Comparison of ENCODE assay signal across 14 cellular contexts in the genomic region with DNA sequence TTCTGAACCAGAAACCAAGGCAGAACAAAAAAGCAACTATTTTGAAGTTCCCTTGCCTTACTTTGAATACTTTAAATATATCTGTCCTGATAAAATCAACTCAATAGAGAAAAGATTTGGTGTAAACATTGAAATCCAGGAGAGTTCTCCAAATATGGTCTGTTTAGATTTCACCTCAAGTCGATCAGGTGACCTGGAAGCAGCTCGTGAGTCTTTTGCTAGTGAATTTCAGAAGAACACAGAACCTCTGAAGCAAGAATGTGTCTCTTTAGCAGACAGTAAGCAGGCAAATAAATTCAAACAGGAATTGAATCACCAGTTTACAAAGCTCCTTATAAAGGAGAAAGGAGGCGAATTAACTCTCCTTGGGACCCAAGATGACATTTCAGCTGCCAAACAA. TPM values are rescaled to one million over a fixed set of nuclear protein-coding genes. Genes with fewer than 3 reads are reported as not detected.
DNase-seq lines count a peak whose midpoint lies in the region; ATAC-seq and TF ChIP-seq lines count a peak whose summit lies in the region.
"Had no signal": no experiment of that assay in that cellular context is flagged by ENCODE, and none has a peak within 500 bp of the region (broad histone marks: within the 10 kb centered on the region; RNA-seq: fewer than 3 reads in every experiment).

No MANE protein-coding gene starts in this region.

- intact Hi-C loops in activated naive CD4-positive, alpha-beta T cell treated with anti-CD3 and anti-CD28 coated beads for 36 hours (cut with micrococcal nuclease): loop anchor here (1.0 to 10.0 kb wide), 3 partner anchors 8 to 636 kb away; a partner anchor contains a TSS

- TF ChIP-seq CTCF in mesothelial cell of epicardium (IDR thresholded peaks at IDR 0.05; ENCODE audit: unreplicated experiment): no peak
- TF ChIP-seq CTCF in type B pancreatic cell (conservative IDR thresholded peaks at IDR 0.05): no peak

- H3K27me3 ChIP-seq in thymus (ENCODE audit: control insufficient read depth, insufficient read depth): no peaks in the 10 kb centered on the region

- H3K9me3 ChIP-seq in thymus (ENCODE audit: control insufficient read depth): no peaks in the 10 kb centered on the region

- peak overlapping the region; percentile 18 for H3K27ac Mint-ChIP-seq in activated naive CD4-positive, alpha-beta T cell treated with anti-CD3 and anti-CD28 coated beads for 36 hours
- H3K27ac Mint-ChIP-seq in activated T-helper 17 cell treated with anti-CD3 and anti-CD28 coated beads, Interleukin-2, amount 50 U/mL, for 72 hours: peak overlapping the region; percentile 80
- peak overlapping the region; percentile 64 for H3K27ac Mint-ChIP-seq in mesothelial cell of epicardium
- H3K27ac Mint-ChIP-seq in type B pancreatic cell: no peak overlapping the region

- no peak for ATAC-seq in activated T-helper 17 cell treated with anti-CD3 and anti-CD28 coated beads, Interleukin-2, amount 50 U/mL, for 72 hours (replicated peaks)

- WGBS in thymus: 83% methylated on average over 3 of the region's 3 CpGs

- no peaks in the 10 kb centered on the region for H3K27me3 Mint-ChIP-seq in activated naive CD4-positive, alpha-beta T cell treated with anti-CD3 and anti-CD28 coated beads for 36 hours (ENCODE audit: low read depth)
- H3K27me3 Mint-ChIP-seq in activated T-helper 17 cell treated with anti-CD3 and anti-CD28 coated beads, Interleukin-2, amount 50 U/mL, for 72 hours: no peaks in the 10 kb centered on the region
- no peaks in the 10 kb centered on the region for H3K27me3 Mint-ChIP-seq in mesothelial cell of epicardium (ENCODE audit: low read depth)
- peaks cover under 1% of the 10 kb centered on the region for H3K27me3 Mint-ChIP-seq in type B pancreatic cell

- no peak overlapping the region for H3K4me3 Mint-ChIP-seq in activated naive CD4-positive, alpha-beta T cell treated with anti-CD3 and anti-CD28 coated beads for 36 hours
- H3K4me3 Mint-ChIP-seq in activated T-helper 17 cell treated with anti-CD3 and anti-CD28 coated beads, Interleukin-2, amount 50 U/mL, for 72 hours: peak overlapping the region; percentile 55
- H3K4me3 Mint-ChIP-seq in mesothelial cell of epicardium (no peak overlapping the region), type B pancreatic cell (no peak overlapping the region)

- CTCF ChIA-PET in activated naive CD4-positive, alpha-beta T cell treated with anti-CD3 and anti-CD28 coated beads for 36 hours (lab: Charles Lee): interaction anchor here (0.9 to 1.3 kb wide), 3 partner anchors 9 to 110 kb away, joined by 3 to 6 read pairs (median 3); no protein-coding TSS in a partner anchor

- peaks cover 18% of the 10 kb centered on the region for H3K36me3 ChIP-seq in thymus (ENCODE audit: control insufficient read depth, insufficient read depth)

- no peak for DNase-seq in activated naive CD4-positive, alpha-beta T cell treated with anti-CD3 and anti-CD28 coated beads for 36 hours
- DNase-seq in activated naive CD4-positive, alpha-beta T cell treated with anti-CD3 and anti-CD28 coated beads, Interleukin-2, amount 50 U/mL, for 16 hours: no peak
- DNase-seq in mesothelial cell of epicardium (ENCODE audit: low spot score in 2 of 2, unreplicated experiment in 2 of 2): no peak
- DNase-seq in COLO668 (lab: John Stamatoyannopoulos, UW; ENCODE audit: unreplicated experiment): no peak
- no peak for DNase-seq in type B pancreatic cell (ENCODE audit: extremely low spot score, unreplicated experiment)
- DNase-seq in HUDEP-2 (lab: John Stamatoyannopoulos, UW; ENCODE audit: unreplicated experiment in 76 of 76): no peak
- DNase-seq: DMS 273 treated with DMSO at 0.1 percent for 48 hours, hippocampal formation, NCI-H1105 treated with DMSO at 0.1 percent for 48 hours, SHP77 treated with DMSO at 0.1 percent for 48 hours, trophoblast cell had no signal

- peak overlapping the region; percentile 36 for H3K27ac ChIP-seq in thymus (ENCODE audit: low read depth)

- H3K4me1 Mint-ChIP-seq in activated naive CD4-positive, alpha-beta T cell treated with anti-CD3 and anti-CD28 coated beads for 36 hours (ENCODE audit: low read depth): peaks cover 69% of the 10 kb centered on the region
- peaks cover 43% of the 10 kb centered on the region for H3K4me1 Mint-ChIP-seq in activated T-helper 17 cell treated with anti-CD3 and anti-CD28 coated beads, Interleukin-2, amount 50 U/mL, for 72 hours
- H3K4me1 Mint-ChIP-seq in mesothelial cell of epicardium (peaks cover 13% of the 10 kb centered on the region), type B pancreatic cell (ENCODE audit: unreplicated experiment) (peaks cover 11% of the 10 kb centered on the region)

- H3K4me1 ChIP-seq in thymus (ENCODE audit: control insufficient read depth, insufficient read depth, low read length): no peaks in the 10 kb centered on the region

- no peaks in the 10 kb centered on the region for H3K9me3 Mint-ChIP-seq in activated naive CD4-positive, alpha-beta T cell treated with anti-CD3 and anti-CD28 coated beads for 36 hours
- H3K9me3 Mint-ChIP-seq in activated T-helper 17 cell treated with anti-CD3 and anti-CD28 coated beads, Interleukin-2, amount 50 U/mL, for 72 hours: no peaks in the 10 kb centered on the region
- H3K9me3 Mint-ChIP-seq in mesothelial cell of epicardium: no peaks in the 10 kb centered on the region
- H3K9me3 Mint-ChIP-seq in type B pancreatic cell: no peaks in the 10 kb centered on the region

- H3K36me3 Mint-ChIP-seq in activated naive CD4-positive, alpha-beta T cell treated with anti-CD3 and anti-CD28 coated beads for 36 hours (ENCODE audit: low read depth): peaks cover 51% of the 10 kb centered on the region
- peaks cover 81% of the 10 kb centered on the region for H3K36me3 Mint-ChIP-seq in activated T-helper 17 cell treated with anti-CD3 and anti-CD28 coated beads, Interleukin-2, amount 50 U/mL, for 72 hours (ENCODE audit: low read depth)
- H3K36me3 Mint-ChIP-seq in mesothelial cell of epicardium (peaks cover 43% of the 10 kb centered on the region), type B pancreatic cell (peaks cover 19% of the 10 kb centered on the region)

- no peak overlapping the region for H3K4me3 ChIP-seq in thymus (ENCODE audit: low read length)

RNA-seq across cellular contexts. Expression of a gene that starts 4.6 kb away (rescaled TPM):
- total RNA-seq in activated naive CD4-positive, alpha-beta T cell treated with anti-CD3 and anti-CD28 coated beads for 36 hours: 10 to 100 TPM; 22.3 to 24.5 TPM
- total RNA-seq in activated T-helper 17 cell treated with anti-CD3 and anti-CD28 coated beads, Interleukin-2, amount 50 U/mL, for 72 hours: 10 to 100 TPM; 26.0 to 44.0 TPM
- 28.1 to 32.5 TPM (median 30.3 TPM) in 3 replicates for total RNA-seq in mesothelial cell of epicardium
- 23.0 TPM for polyA plus RNA-seq in thymus
- total RNA-seq in type B pancreatic cell (ENCODE audit: low replicate concordance): 17.3 and 34.9 TPM in 2 replicates

RNA-seq across cellular contexts. Expression of a gene that starts 4.7 kb away (rescaled TPM):
- total RNA-seq in activated naive CD4-positive, alpha-beta T cell treated with anti-CD3 and anti-CD28 coated beads for 36 hours: 10 to 100 TPM; 20.4 to 21.1 TPM
- 10 to 100 TPM; 25.2 to 35.1 TPM for total RNA-seq in activated T-helper 17 cell treated with anti-CD3 and anti-CD28 coated beads, Interleukin-2, amount 50 U/mL, for 72 hours
- total RNA-seq in mesothelial cell of epicardium (27.3 to 32.5 TPM (median 30.0 TPM) in 3 replicates), type B pancreatic cell (ENCODE audit: low replicate concordance) (11.1 and 23.0 TPM in 2 replicates)
- polyA plus RNA-seq in thymus: 56.9 TPM

RNA-seq across cellular contexts. Expression of a gene that starts 8.7 kb away (rescaled TPM):
- total RNA-seq in activated naive CD4-positive, alpha-beta T cell treated with anti-CD3 and anti-CD28 coated beads for 36 hours: 1 to 10 TPM; 3.6 to 5.1 TPM
- total RNA-seq in activated T-helper 17 cell treated with anti-CD3 and anti-CD28 coated beads, Interleukin-2, amount 50 U/mL, for 72 hours: 10 to 100 TPM; 15.0 to 17.6 TPM
- total RNA-seq in mesothelial cell of epicardium (0.20 to 0.27 TPM (median 0.22 TPM) in 3 replicates), type B pancreatic cell (ENCODE audit: low replicate concordance) (0.26 and 0.29 TPM in 2 replicates)
- polyA plus RNA-seq in thymus: 15.7 TPM
- total RNA-seq: epithelial cell of proximal tubule had no signal

RNA-seq across cellular contexts. Expression of a gene that starts 54.0 kb away (rescaled TPM):
- total RNA-seq in activated naive CD4-positive, alpha-beta T cell treated with anti-CD3 and anti-CD28 coated beads for 36 hours: 10 to 100 TPM; 45.6 to 45.8 TPM
- 10 to 100 TPM; 29.2 to 47.9 TPM for total RNA-seq in activated T-helper 17 cell treated with anti-CD3 and anti-CD28 coated beads, Interleukin-2, amount 50 U/mL, for 72 hours
- total RNA-seq in mesothelial cell of epicardium: 63.4 to 66.3 TPM (median 65.6 TPM) in 3 replicates
- 19.8 TPM for polyA plus RNA-seq in thymus
- total RNA-seq in type B pancreatic cell (ENCODE audit: low replicate concordance): 63.9 and 67.7 TPM in 2 replicates
